In the genomic region with DNA sequence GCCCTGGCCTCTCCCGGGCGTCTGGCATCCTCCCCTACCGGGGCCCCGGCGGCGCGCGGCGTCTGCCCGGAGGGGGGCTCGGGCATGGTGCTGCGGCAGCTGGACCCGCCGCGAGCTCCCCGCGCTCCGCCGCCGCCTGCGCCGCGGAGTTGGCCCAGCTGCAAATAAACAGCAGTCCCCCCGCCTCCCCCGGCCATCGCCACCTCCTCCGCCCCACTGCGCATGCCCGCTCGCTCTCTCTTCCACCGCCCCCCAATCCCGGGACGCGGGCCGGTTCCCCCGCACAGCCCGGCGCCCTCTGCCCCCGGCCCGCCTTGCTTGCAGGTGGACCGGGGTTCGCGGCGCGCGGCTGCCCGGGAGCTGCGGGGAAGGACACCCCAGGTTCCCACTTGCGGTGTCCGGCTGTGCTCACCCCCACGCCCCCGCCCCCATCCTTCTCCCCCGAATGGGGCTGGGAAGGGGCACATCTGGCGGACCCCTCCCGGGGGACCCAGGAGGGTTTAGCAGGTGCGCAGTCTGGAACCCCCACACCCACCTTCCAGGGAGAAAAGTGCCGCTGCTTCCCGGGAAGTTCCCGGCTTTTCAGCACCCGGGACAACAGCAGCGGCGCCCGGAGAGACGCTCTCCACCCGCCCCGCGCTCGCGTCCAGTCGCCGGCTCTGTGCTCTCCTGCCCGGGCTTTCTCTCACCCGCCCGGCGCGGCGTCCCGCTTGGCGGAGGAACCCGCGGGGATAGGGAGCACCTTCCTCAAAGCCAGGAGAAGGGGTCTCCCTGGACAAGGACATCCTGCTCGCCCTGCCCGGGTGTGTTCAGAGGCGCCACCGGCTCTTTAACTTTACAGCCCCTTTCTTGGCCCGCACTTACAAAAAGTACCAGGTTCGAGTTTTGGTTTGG, we compare ENCODE assay signal across 9 cellular contexts. TPM values are rescaled to one million over a fixed set of nuclear protein-coding genes. Genes with fewer than 3 reads are reported as not detected.
A peak's percentile ranks its signal among the peaks of the same experiment; 100 is the strongest.
DNase-seq lines count a peak whose midpoint lies in the region.
"Had no signal": no experiment of that assay in that cellular context is flagged by ENCODE, and none has a peak within 500 bp of the region (broad histone marks: within the 10 kb centered on the region; RNA-seq: fewer than 3 reads in every experiment).

A gene (minus strand): TSS at position 170 of the 894 bp plus-strand sequence. CDS start 191 bp downstream, outside the sequence.

- H3K27me3 ChIP-seq in iPS DF 6.9 (ENCODE audit: control insufficient read depth, insufficient read depth, low read length) = no peaks in the 10 kb centered on the region
- no peaks in the 10 kb centered on the region for H3K27me3 ChIP-seq in CD8-positive, alpha-beta memory T cell (ENCODE audit: insufficient read depth, low read length, poor library complexity, severe bottlenecking)

- WGBS in iPS DF 6.9 (ENCODE audit: insufficient coverage, insufficient read length) = no CpG with 5 or more reads among the region's 87 CpGs

- CTCF ChIA-PET in CD8-positive, alpha-beta memory T cell (lab: Charles Lee) = no interaction called here

- POLR2A ChIA-PET in CD8-positive, alpha-beta memory T cell (lab: Charles Lee) = no interaction called here

- peak within 1 kb of the TSS; percentile 43 for H3K4me3 ChIP-seq in iPS DF 6.9 (ENCODE audit: low read length)
- no peak within 1 kb of the TSS for H3K4me3 ChIP-seq in CD8-positive, alpha-beta memory T cell (ENCODE audit: low read length)

- H3K36me3 ChIP-seq in iPS DF 6.9 (ENCODE audit: control insufficient read depth, insufficient read depth, low read length) = no peaks in the 10 kb centered on the region
- H3K36me3 ChIP-seq in CD8-positive, alpha-beta memory T cell (ENCODE audit: insufficient read depth, low read length) = no peaks in the 10 kb centered on the region

- DNase-seq in activated gamma-delta T cell (lab: John Stamatoyannopoulos, UW) = peak; percentile 13
- DNase-seq in activated gamma-delta T cell treated with Interleukin-2 at 50 U/mL for 16 hours = no peak
- peak; percentile 55 to 80 for DNase-seq in NCI-H1930 (lab: John Stamatoyannopoulos, UW)
- peak; percentile 87 for DNase-seq in astrocyte of the hippocampus (ENCODE audit: low read depth, low spot score)
- DNase-seq in iPS DF 6.9 (ENCODE audit: low read depth, low spot score) = no peak
- DNase-seq in retina = peak; percentile 79
- no peak for DNase-seq in CD8-positive, alpha-beta memory T cell
- DNase-seq in stimulated activated CD4-positive, alpha-beta T cell treated with anti-CD3 and anti-CD28 coated beads, Interleukin-4, amount 100 ng/mL, for 24 hours = no peak

- no peak within 1 kb of the TSS for H3K27ac Mint-ChIP-seq in CD8-positive, alpha-beta memory T cell
- H3K27ac Mint-ChIP-seq: memory B cell had no signal

- peaks cover 0 to 5% (median 0%) of the 10 kb centered on the region in 3 donors for H3K4me1 Mint-ChIP-seq in CD8-positive, alpha-beta memory T cell
- H3K4me1 Mint-ChIP-seq: memory B cell had no signal

- H3K9me3 ChIP-seq in iPS DF 6.9 (ENCODE audit: control insufficient read depth, insufficient read depth, low read length) = no peaks in the 10 kb centered on the region
- no peaks in the 10 kb centered on the region for H3K9me3 ChIP-seq in CD8-positive, alpha-beta memory T cell (ENCODE audit: low read length)

- H3K9me3 Mint-ChIP-seq in CD8-positive, alpha-beta memory T cell = peaks cover 0 to 7% (median 0%) of the 10 kb centered on the region in 5 donors
- H3K9me3 Mint-ChIP-seq: memory B cell had no signal

- no peak within 1 kb of the TSS for H3K27ac ChIP-seq in iPS DF 6.9 (ENCODE audit: low read length)
- H3K27ac ChIP-seq in CD8-positive, alpha-beta memory T cell (ENCODE audit: low read depth, low read length) = no peak within 1 kb of the TSS

- peaks cover 25 to 52% of the 10 kb centered on the region in 2 donors for H3K27me3 Mint-ChIP-seq in CD8-positive, alpha-beta memory T cell

- no peaks in the 10 kb centered on the region for H3K36me3 Mint-ChIP-seq in CD8-positive, alpha-beta memory T cell
- H3K36me3 Mint-ChIP-seq: memory B cell had no signal

- no peaks in the 10 kb centered on the region for H3K4me1 ChIP-seq in iPS DF 6.9 (ENCODE audit: control insufficient read depth, insufficient read depth, low read length)
- H3K4me1 ChIP-seq in CD8-positive, alpha-beta memory T cell (ENCODE audit: insufficient read depth, low read length) = no peaks in the 10 kb centered on the region

- H3K4me3 Mint-ChIP-seq in CD8-positive, alpha-beta memory T cell = no peak within 1 kb of the TSS
- H3K4me3 Mint-ChIP-seq: memory B cell had no signal

RNA-seq across cellular contexts. Expression of the gene that starts here (rescaled TPM):
- not detected for total RNA-seq in CD8-positive, alpha-beta memory T cell
- polyA plus RNA-seq in CD8-positive, alpha-beta memory T cell = not detected

Comparison
In these comparisons a context has a peak if more than half of its experiments do, and no peak if none do; other contexts are left out.
1. DNase-seq: peak in activated gamma-delta T cell (single experiment), NCI-H1930 (2 of 2), astrocyte of the hippocampus (single experiment) and retina (single experiment); none in activated gamma-delta T cell treated with Interleukin-2 at 50 U/mL for 16 hours (single experiment), iPS DF 6.9 (single experiment), CD8-positive, alpha-beta memory T cell (0 of 5) and stimulated activated CD4-positive, alpha-beta T cell treated with anti-CD3 and anti-CD28 coated beads, Interleukin-4, amount 100 ng/mL, for 24 hours (single experiment).